ENCODE assay signal across 8 cellular contexts in the genomic region with DNA sequence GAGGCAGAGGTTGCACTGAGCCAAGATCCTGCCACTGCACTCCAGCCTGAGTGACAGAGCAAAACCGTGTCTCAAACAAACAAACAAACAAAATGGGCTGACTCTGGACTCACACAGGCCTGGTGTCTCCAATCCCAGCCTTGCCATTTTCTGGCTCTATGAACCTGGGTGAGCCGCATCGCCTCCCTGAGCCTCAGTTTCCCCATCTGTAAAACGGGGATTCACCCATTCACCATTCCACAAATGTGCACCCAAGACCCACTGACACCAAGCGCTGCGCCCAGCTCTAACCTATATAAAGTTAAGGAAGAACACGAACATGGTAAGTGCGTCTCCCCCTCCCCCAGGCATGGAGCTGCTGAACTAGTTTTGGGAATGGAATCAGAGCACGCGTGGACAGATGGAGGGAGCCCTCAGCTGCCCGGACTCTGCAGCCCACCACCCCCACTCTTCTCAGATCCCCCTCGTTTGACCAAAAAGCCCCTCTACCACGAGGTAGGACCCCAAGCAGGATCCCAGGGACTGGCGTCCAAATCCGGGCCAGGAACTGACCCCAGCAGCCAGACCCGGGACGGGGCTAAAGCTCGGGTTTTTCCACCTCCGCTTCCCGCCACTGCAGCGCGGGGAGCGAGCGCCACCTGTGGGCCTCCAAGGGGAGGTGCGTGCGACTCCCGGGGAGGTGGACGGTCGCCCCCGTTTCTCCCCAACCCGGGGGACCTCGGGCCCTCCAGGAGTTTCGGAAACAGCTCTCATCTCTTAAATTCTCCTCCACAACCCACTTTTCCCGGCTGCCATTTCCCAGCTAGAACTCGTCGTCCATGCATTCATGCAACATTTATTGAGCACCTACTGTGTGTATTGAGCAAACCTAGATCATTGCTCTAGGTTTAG. TPM values are rescaled to one million over a fixed set of nuclear protein-coding genes. Genes with fewer than 3 reads are reported as not detected.
DNase-seq lines count a peak whose midpoint lies in the region; ATAC-seq and TF ChIP-seq lines count a peak whose summit lies in the region.

No MANE protein-coding gene starts in this region.

- no peaks in the 10 kb centered on the region for H3K27me3 ChIP-seq in GM23338 (ENCODE audit: insufficient read depth)

- no peaks in the 10 kb centered on the region for H3K36me3 ChIP-seq in GM23338 (ENCODE audit: insufficient read depth)

- peak overlapping the region; percentile 34 for H3K4me3 ChIP-seq in AG09309 (ENCODE audit: control insufficient read depth, low read depth, low read length)
- peak overlapping the region; percentile 44 for H3K4me3 ChIP-seq in GM23338

- H3K36me3 Mint-ChIP-seq in GM23338 (ENCODE audit: low read depth) (no peaks in the 10 kb centered on the region), progenitor cell of endocrine pancreas (ENCODE audit: insufficient read depth) (no peaks in the 10 kb centered on the region)
- H3K36me3 Mint-ChIP-seq in activated naive CD4-positive, alpha-beta T cell treated with anti-CD3 and anti-CD28 coated beads, Interleukin-2, amount 10 ng/mL, durations not matched to agents 7 days and 5 days, result no peaks in the 10 kb centered on the region

- H3K9me3 Mint-ChIP-seq in GM23338, result no peaks in the 10 kb centered on the region
- H3K9me3 Mint-ChIP-seq in activated naive CD4-positive, alpha-beta T cell treated with anti-CD3 and anti-CD28 coated beads, Interleukin-2, amount 10 ng/mL, durations not matched to agents 7 days and 5 days, result no peaks in the 10 kb centered on the region
- H3K9me3 Mint-ChIP-seq in progenitor cell of endocrine pancreas (ENCODE audit: low read depth), result no peaks in the 10 kb centered on the region

- ATAC-seq in GM23338, result peak; percentile 90
- ATAC-seq in Right ventricle myocardium inferior, result peak; percentile 86
- no peak for ATAC-seq in HG02840 (IDR thresholded peaks at IDR 0.05; ENCODE audit: low FRiP score, unreplicated experiment)
- ATAC-seq in HG03442 (IDR thresholded peaks at IDR 0.05; ENCODE audit: unreplicated experiment), result no peak

- CTCF ChIA-PET in activated naive CD4-positive, alpha-beta T cell treated with anti-CD3 and anti-CD28 coated beads, Interleukin-2, amount 10 ng/mL, durations not matched to agents 7 days and 5 days (lab: Charles Lee), result interaction anchor here (0.6 to 6.7 kb wide), 39 partner anchors 8 to 632 kb away, joined by 3 to 82 read pairs (median 3); a partner anchor contains a TSS

- H4K20me1 ChIP-seq in GM23338 (replicated peaks; ENCODE audit: insufficient read depth), result no peaks in the 10 kb centered on the region

- DNase-seq in AG09309 (ENCODE audit: low read depth) (no peak), GM23338 (ENCODE audit: low spot score) (peak; percentile 78), RKO (ENCODE audit: low spot score) (peak; percentile 54), Right ventricle myocardium inferior (ENCODE audit: missing footprints) (peak; percentile 86), progenitor cell of endocrine pancreas (ENCODE audit: low spot score, unreplicated experiment) (peak; percentile 59)
- DNase-seq in activated naive CD4-positive, alpha-beta T cell treated with anti-CD3 and anti-CD28 coated beads, Interleukin-2, amount 10 ng/mL, durations not matched to agents 7 days and 5 days, result peak; percentile 75

- intact Hi-C loops in Right ventricle myocardium inferior (cut with DNase I), result loop anchor here (5.0 to 10.0 kb wide), 2 partner anchors 143 to 201 kb away; a partner anchor contains a TSS

- peak overlapping the region; percentile 69; the same call in 1 of the 2 replicates for H3K4me2 ChIP-seq in GM23338

- peak overlapping the region; percentile 34; the same call in 2 of the 3 replicates for H3K4me3 Mint-ChIP-seq in GM23338
- peak overlapping the region; percentile 6 for H3K4me3 Mint-ChIP-seq in activated naive CD4-positive, alpha-beta T cell treated with anti-CD3 and anti-CD28 coated beads, Interleukin-2, amount 10 ng/mL, durations not matched to agents 7 days and 5 days
- peak overlapping the region; percentile 53 for H3K4me3 Mint-ChIP-seq in progenitor cell of endocrine pancreas (ENCODE audit: low read depth)

- H3K27ac Mint-ChIP-seq in GM23338 (no peak overlapping the region), progenitor cell of endocrine pancreas (no peak overlapping the region)
- H3K27ac Mint-ChIP-seq in activated naive CD4-positive, alpha-beta T cell treated with anti-CD3 and anti-CD28 coated beads, Interleukin-2, amount 10 ng/mL, durations not matched to agents 7 days and 5 days, result peak overlapping the region; percentile 24

- no peaks in the 10 kb centered on the region for H3K79me2 ChIP-seq in GM23338 (replicated peaks; ENCODE audit: insufficient read depth)

- H2AFZ ChIP-seq in GM23338, result peak overlapping the region; percentile 72; the same call in 1 of the 2 replicates

- no peaks in the 10 kb centered on the region for H3K4me1 ChIP-seq in GM23338 (ENCODE audit: insufficient read depth)

- H3K27ac ChIP-seq in GM23338 (ENCODE audit: low read depth), result no peak overlapping the region

- H3K4me1 Mint-ChIP-seq in GM23338, result peaks cover under 1% of the 10 kb centered on the region; the same call in 2 of the 3 replicates
- peaks cover 34% of the 10 kb centered on the region for H3K4me1 Mint-ChIP-seq in activated naive CD4-positive, alpha-beta T cell treated with anti-CD3 and anti-CD28 coated beads, Interleukin-2, amount 10 ng/mL, durations not matched to agents 7 days and 5 days
- peaks cover 1% of the 10 kb centered on the region for H3K4me1 Mint-ChIP-seq in progenitor cell of endocrine pancreas (ENCODE audit: low read depth)

- no peaks in the 10 kb centered on the region for H3K9me2 ChIP-seq in GM23338 (ENCODE audit: insufficient read depth)

- H3F3A ChIP-seq in GM23338 (replicated peaks; ENCODE audit: low read depth), result peaks cover 11% of the 10 kb centered on the region; the same call in 1 of the 2 replicates

- TF ChIP-seq CTCF in AG09309 (IDR thresholded peaks at IDR 0.05; ENCODE audit: control insufficient read depth, insufficient read depth, low read depth, low read length, missing control alignments) (peak; percentile 99), GM23338 (conservative IDR thresholded peaks at IDR 0.05; ENCODE audit: low read depth in 2 of 2) (peak; percentile 79 to 97), progenitor cell of endocrine pancreas (IDR thresholded peaks at IDR 0.05; ENCODE audit: unreplicated experiment) (peak; percentile 95)

- H3K27me3 Mint-ChIP-seq in GM23338 (ENCODE audit: insufficient read depth, low read depth, poor library complexity) (peaks cover 22% of the 10 kb centered on the region), progenitor cell of endocrine pancreas (peaks cover 11% of the 10 kb centered on the region)
- peaks cover 26% of the 10 kb centered on the region for H3K27me3 Mint-ChIP-seq in activated naive CD4-positive, alpha-beta T cell treated with anti-CD3 and anti-CD28 coated beads, Interleukin-2, amount 10 ng/mL, durations not matched to agents 7 days and 5 days

RNA-seq across cellular contexts. Expression of a gene that starts 33.0 kb away (rescaled TPM):
- 1.5 and 5.5 TPM in 2 replicates for total RNA-seq in GM23338 (2014; rRNA removed; shearing (Covaris generic))
- 1.4 and 2.1 TPM in 2 replicates for polyA plus RNA-seq in GM23338 (2016; fragmentation: Nextera tagmentation; extraction: Ambion mirVana)
- total RNA-seq in Right ventricle myocardium inferior, result 32.6 TPM
- 0.96 and 1.0 TPM in 2 replicates for total RNA-seq in progenitor cell of endocrine pancreas

Comparison
In these comparisons a context has a peak if more than half of its experiments do, and no peak if none do; other contexts are left out.
1. ATAC-seq: peak in GM23338 (single experiment) and Right ventricle myocardium inferior (single experiment); none in HG02840 (single experiment) and HG03442 (single experiment).
2. Peak in every context shown above with its lines, with median percentiles within 50 percentile points of each other: CTCF ChIP-seq and H3K4me3 Mint-ChIP-seq.